8 cellular contexts compared by ENCODE assay signal in genomic region chr7:95545007-95545615, GRCh38. TPM values are rescaled to one million over a fixed set of nuclear protein-coding genes. Genes with fewer than 3 reads are reported as not detected.
A peak's percentile ranks its signal among the peaks of the same experiment; 100 is the strongest.
DNase-seq lines count a peak whose midpoint lies in the region; ATAC-seq and TF ChIP-seq lines count a peak whose summit lies in the region.

No MANE protein-coding gene starts in this region.

- H3K4me3 ChIP-seq in fibroblast of lung (replicated peaks in 1 of 4; ENCODE audit: control extremely low read depth in 1 of 4, insufficient read depth in 1 of 4, low read depth in 3 of 4, low read length in 4 of 4) (peak overlapping the region; percentile 37 to 65 (median 44)), neural cell (ENCODE audit: low read length) (no peak overlapping the region)

- H3K27ac ChIP-seq in RWPE1 (no peak overlapping the region), fibroblast of lung (ENCODE audit: insufficient read depth, low read length) (no peak overlapping the region), neural cell (ENCODE audit: low read length) (no peak overlapping the region)

- H3K4me2 ChIP-seq in fibroblast of lung (ENCODE audit: extremely low read depth, insufficient read depth, low read length) = peak overlapping the region; percentile 68
- no peak overlapping the region for H3K4me2 ChIP-seq in neural cell (ENCODE audit: low read length)

- H3K36me3 ChIP-seq in fibroblast of lung (ENCODE audit: control insufficient read depth, insufficient read depth, low read length) (no peaks in the 10 kb centered on the region), neural cell (ENCODE audit: insufficient read depth, low read length) (no peaks in the 10 kb centered on the region)

- POLR2A ChIA-PET in RWPE1 (lab: Yijun Ruan, JAX; ENCODE audit: low non-redundant PET) = interaction anchor here (0.6 kb wide), 1 partner anchor 145 kb away, joined by 13 read pairs; no protein-coding TSS in a partner anchor

- ATAC-seq in HG02571 (IDR thresholded peaks at IDR 0.05; ENCODE audit: unreplicated experiment) (no peak), HG02973 (IDR thresholded peaks at IDR 0.05; ENCODE audit: unreplicated experiment) (no peak)

- TF ChIP-seq RAD21 in neural cell (conservative IDR thresholded peaks at IDR 0.05) = no peak

- H3K9ac ChIP-seq in fibroblast of lung (ENCODE audit: insufficient read depth, low read length) (no peak overlapping the region), neural cell (ENCODE audit: low read length) (no peak overlapping the region)

- H3K79me2 ChIP-seq in fibroblast of lung (ENCODE audit: control insufficient read depth, insufficient read depth, low read length) = no peaks in the 10 kb centered on the region
- H3K79me2 ChIP-seq in neural cell (replicated peaks; ENCODE audit: insufficient read depth, low read length) = no peaks in the 10 kb centered on the region

- CTCF ChIA-PET in RWPE1 (lab: Yijun Ruan, JAX) = interaction anchor here (0.5 to 1.3 kb wide), 15 partner anchors 12 to 1106 kb away, joined by 3 to 7 read pairs (median 3); no protein-coding TSS in a partner anchor

- TF ChIP-seq CTCF in RWPE1 (conservative IDR thresholded peaks at IDR 0.05; ENCODE audit: low read depth) (peak; percentile 52), fibroblast of lung (conservative IDR thresholded peaks at IDR 0.05 in 1 of 2, IDR thresholded peaks at IDR 0.05 in 1 of 2; ENCODE audit: low read depth in 1 of 2, low read length in 2 of 2) (peak; percentile 90 to 92), neural cell (IDR thresholded peaks at IDR 0.05; ENCODE audit: poor library complexity, severe bottlenecking) (peak; percentile 43)

- peak overlapping the region; percentile 76 for H2AFZ ChIP-seq in fibroblast of lung (ENCODE audit: low read length)
- H2AFZ ChIP-seq in neural cell (ENCODE audit: low read depth, low read length) = no peak overlapping the region

- no peaks in the 10 kb centered on the region for H4K20me1 ChIP-seq in fibroblast of lung (ENCODE audit: control insufficient read depth, extremely low read depth, insufficient read depth, low read length)
- no peaks in the 10 kb centered on the region for H4K20me1 ChIP-seq in neural cell (ENCODE audit: insufficient read depth)

- H3K4me1 ChIP-seq in fibroblast of lung (ENCODE audit: control insufficient read depth, extremely low read depth, insufficient read depth, low read length) = peaks cover 7% of the 10 kb centered on the region

- no peaks in the 10 kb centered on the region for H3K9me3 ChIP-seq in fibroblast of lung (ENCODE audit: control insufficient read depth, insufficient read depth, low read depth, low read length)
- H3K9me3 ChIP-seq in neural cell (ENCODE audit: low read length) = no peaks in the 10 kb centered on the region

- no peaks in the 10 kb centered on the region for H3F3A ChIP-seq in neural cell (ENCODE audit: insufficient read depth, low read length, poor library complexity, severe bottlenecking)

- TF ChIP-seq EP300 in neural cell (conservative IDR thresholded peaks at IDR 0.05; ENCODE audit: poor library complexity, severe bottlenecking) = no peak

- DNase-seq in DMS153 treated with DMSO at 0.1 percent for 48 hours (lab: John Stamatoyannopoulos, UW; ENCODE audit: unreplicated experiment) (peak; percentile 29), DMS153 (lab: John Stamatoyannopoulos, UW) (no peak), RWPE1 (ENCODE audit: low spot score) (peak; percentile 34), fibroblast of lung (ENCODE audit: low read depth in 2 of 2) (peak; percentile 61 to 86)
- no peak for DNase-seq in stimulated activated CD4-positive, alpha-beta T cell treated with anti-CD3 and anti-CD28 coated beads, Interleukin-15, amount 100 ng/mL, for 24 hours

- H3K27me3 ChIP-seq in fibroblast of lung (ENCODE audit: control insufficient read depth, insufficient read depth, low read length) = no peaks in the 10 kb centered on the region
- H3K27me3 ChIP-seq in neural cell (ENCODE audit: insufficient read depth, low read depth, low read length) = no peaks in the 10 kb centered on the region

- no peaks in the 10 kb centered on the region for H3K9me2 ChIP-seq in neural cell (ENCODE audit: insufficient read depth, low read length)

TF ChIP-seq in neural cell, 6 proteins besides CTCF, POLR2A, EP300 and RAD21:
- TF ChIP-seq MXI1 (conservative IDR thresholded peaks at IDR 0.05; ENCODE audit: poor library complexity, severe bottlenecking) (no peak), SMC3 (conservative IDR thresholded peaks at IDR 0.05; ENCODE audit: poor library complexity) (no peak), TAF1 (IDR thresholded peaks at IDR 0.05; ENCODE audit: low read depth) (no peak), EZH2 (IDR thresholded peaks at IDR 0.05; ENCODE audit: borderline replicate concordance, insufficient read depth, low read length, poor library complexity, severe bottlenecking) (no peak), POLR2AphosphoS5 (IDR thresholded peaks at IDR 0.05) (no peak)
- TF ChIP-seq, protein P1, sequence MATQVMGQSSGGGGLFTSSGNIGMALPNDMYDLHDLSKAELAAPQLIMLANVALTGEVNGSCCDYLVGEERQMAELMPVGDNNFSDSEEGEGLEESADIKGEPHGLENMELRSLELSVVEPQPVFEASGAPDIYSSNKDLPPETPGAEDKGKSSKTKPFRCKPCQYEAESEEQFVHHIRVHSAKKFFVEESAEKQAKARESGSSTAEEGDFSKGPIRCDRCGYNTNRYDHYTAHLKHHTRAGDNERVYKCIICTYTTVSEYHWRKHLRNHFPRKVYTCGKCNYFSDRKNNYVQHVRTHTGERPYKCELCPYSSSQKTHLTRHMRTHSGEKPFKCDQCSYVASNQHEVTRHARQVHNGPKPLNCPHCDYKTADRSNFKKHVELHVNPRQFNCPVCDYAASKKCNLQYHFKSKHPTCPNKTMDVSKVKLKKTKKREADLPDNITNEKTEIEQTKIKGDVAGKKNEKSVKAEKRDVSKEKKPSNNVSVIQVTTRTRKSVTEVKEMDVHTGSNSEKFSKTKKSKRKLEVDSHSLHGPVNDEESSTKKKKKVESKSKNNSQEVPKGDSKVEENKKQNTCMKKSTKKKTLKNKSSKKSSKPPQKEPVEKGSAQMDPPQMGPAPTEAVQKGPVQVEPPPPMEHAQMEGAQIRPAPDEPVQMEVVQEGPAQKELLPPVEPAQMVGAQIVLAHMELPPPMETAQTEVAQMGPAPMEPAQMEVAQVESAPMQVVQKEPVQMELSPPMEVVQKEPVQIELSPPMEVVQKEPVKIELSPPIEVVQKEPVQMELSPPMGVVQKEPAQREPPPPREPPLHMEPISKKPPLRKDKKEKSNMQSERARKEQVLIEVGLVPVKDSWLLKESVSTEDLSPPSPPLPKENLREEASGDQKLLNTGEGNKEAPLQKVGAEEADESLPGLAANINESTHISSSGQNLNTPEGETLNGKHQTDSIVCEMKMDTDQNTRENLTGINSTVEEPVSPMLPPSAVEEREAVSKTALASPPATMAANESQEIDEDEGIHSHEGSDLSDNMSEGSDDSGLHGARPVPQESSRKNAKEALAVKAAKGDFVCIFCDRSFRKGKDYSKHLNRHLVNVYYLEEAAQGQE (IDR thresholded peaks at IDR 0.05; ENCODE audit: borderline replicate concordance) = no peak
TF ChIP-seq in neural cell: peak in this region for 0.

RNA-seq across cellular contexts. Expression of gene PDK4, which starts 51.2 kb away (rescaled TPM):
- total RNA-seq in fibroblast of lung = 2.8 and 3.1 TPM in 2 replicates
- 0.09 and 0.20 TPM in 2 replicates for polyA plus RNA-seq in fibroblast of lung
- polyA plus RNA-seq in fibroblast of lung (2012) = 0.07 and 0.14 TPM in 2 replicates
- polyA minus RNA-seq in fibroblast of lung (ENCODE audit: low replicate concordance) = 0.93 and 1.6 TPM in 2 replicates
- not detected in 2 replicates for polyA plus RNA-seq in neural cell
- polyA minus RNA-seq in neural cell = not detected in 2 replicates

RNA-seq across cellular contexts. Expression of gene ASB4, which starts 59.4 kb away (rescaled TPM):
- total RNA-seq in fibroblast of lung = not detected in 2 replicates
- polyA plus RNA-seq in fibroblast of lung (not detected in 2 replicates), neural cell (0.11 and 0.56 TPM in 2 replicates)
- not detected in 2 replicates for polyA plus RNA-seq in fibroblast of lung (2012)
- polyA minus RNA-seq in fibroblast of lung (ENCODE audit: low replicate concordance) (not detected in 2 replicates), neural cell (0.23 TPM in 1 of 2 replicates, not detected in the other)

Comparison
In these comparisons a context has a peak if more than half of its experiments do, and no peak if none do; other contexts are left out.
1. DNase-seq: peak in DMS153 treated with DMSO at 0.1 percent for 48 hours (single experiment), RWPE1 (single experiment) and fibroblast of lung (2 of 2); none in DMS153 (single experiment) and stimulated activated CD4-positive, alpha-beta T cell treated with anti-CD3 and anti-CD28 coated beads, Interleukin-15, amount 100 ng/mL, for 24 hours (single experiment).
2. Peak in every context shown above with its lines, with median percentiles within 50 percentile points of each other: CTCF ChIP-seq.